In the genomic region with DNA sequence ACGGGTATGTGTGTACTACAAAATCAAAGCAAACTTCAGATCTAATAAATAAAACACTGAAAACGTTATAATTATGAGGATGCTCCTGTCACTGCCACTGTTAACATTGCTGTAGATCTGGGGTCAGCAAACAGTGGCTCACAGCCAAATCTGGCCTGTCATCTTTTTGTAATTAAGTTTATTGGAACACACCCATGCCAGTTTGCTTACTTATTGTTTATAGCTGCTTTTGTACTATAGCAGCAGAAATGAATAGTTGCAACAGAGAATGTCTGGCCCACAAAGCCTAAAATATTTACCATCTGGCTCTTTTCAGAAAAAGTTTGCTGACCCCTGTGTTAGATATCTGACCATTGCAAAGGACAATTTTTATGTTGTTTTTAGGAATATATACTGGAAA, we compare ENCODE assay signal across 12 cellular contexts. TPM values are rescaled to one million over a fixed set of nuclear protein-coding genes. Genes with fewer than 3 reads are reported as not detected.
DNase-seq lines count a peak whose midpoint lies in the region; ATAC-seq and TF ChIP-seq lines count a peak whose summit lies in the region.
"Had no signal": no experiment of that assay in that cellular context is flagged by ENCODE, and none has a peak within 500 bp of the region (broad histone marks: within the 10 kb centered on the region; RNA-seq: fewer than 3 reads in every experiment).

No MANE protein-coding gene starts in this region.

- no peak overlapping the region for H3K4me2 ChIP-seq in SK-N-SH

- intact Hi-C loops in CD4-positive, alpha-beta T cell (cut with DNase I, micrococcal nuclease): no loop called here

- DNase-seq in SK-N-SH (peak; percentile 33), NCI-H748 (lab: John Stamatoyannopoulos, UW; ENCODE audit: unreplicated experiment) (peak; percentile 82), fibroblast of gingiva (ENCODE audit: low read depth) (peak; percentile 56), GM19238 (ENCODE audit: insufficient read length, low spot score) (no peak)
- DNase-seq in CD4-positive, alpha-beta T cell: no peak
- DNase-seq: MM.1S, NCI-H2029, NCI-H2171, SHP77 treated with DMSO at 0.1 percent for 48 hours had no signal

- no peaks in the 10 kb centered on the region for H3K27me3 Mint-ChIP-seq in CD4-positive, alpha-beta T cell

- peaks cover 24% of the 10 kb centered on the region for H3K79me2 ChIP-seq in SK-N-SH (ENCODE audit: insufficient read depth)

- H3K9ac ChIP-seq in SK-N-SH: no peak overlapping the region

- H3K27ac Mint-ChIP-seq in CD4-positive, alpha-beta T cell: no peak overlapping the region

- no peak for ATAC-seq in SK-N-SH treated with all-trans-retinoic acid at 6 μM for 48 hours
- no peak for ATAC-seq in HG02973 (IDR thresholded peaks at IDR 0.05; ENCODE audit: unreplicated experiment)
- ATAC-seq in CD4-positive, alpha-beta T cell (ENCODE audit: poor library complexity): no peak

- no peak overlapping the region for H2AFZ ChIP-seq in SK-N-SH (ENCODE audit: low read depth)

- TF ChIP-seq EP300 in SK-N-SH (IDR thresholded peaks at IDR 0.05; ENCODE audit: borderline replicate concordance in 1 of 2, low read depth in 1 of 2, low read length in 1 of 2): no peak

- no peak overlapping the region for H3K4me3 Mint-ChIP-seq in CD4-positive, alpha-beta T cell
- H3K4me3 Mint-ChIP-seq: CD14-positive monocyte had no signal

- POLR2A ChIA-PET in SK-N-SH (lab: Yijun Ruan, JAX): no interaction called here
- POLR2A ChIA-PET in CD4-positive, alpha-beta T cell (lab: Charles Lee): no interaction called here

- H3K36me3 Mint-ChIP-seq in CD4-positive, alpha-beta T cell (ENCODE audit: low read depth): peaks cover 94% of the 10 kb centered on the region

- H3K4me3 ChIP-seq in SK-N-SH (ENCODE audit: low read depth in 2 of 2, low read length in 1 of 2): no peak overlapping the region

- no peaks in the 10 kb centered on the region for H3K9me3 Mint-ChIP-seq in CD4-positive, alpha-beta T cell

- H3K27me3 ChIP-seq in SK-N-SH (ENCODE audit: insufficient read depth): no peaks in the 10 kb centered on the region
- H3K27me3 ChIP-seq in CD4-positive, alpha-beta T cell (ENCODE audit: control insufficient read depth, insufficient read depth, low read length): no peaks in the 10 kb centered on the region

- H3K4me1 Mint-ChIP-seq in CD4-positive, alpha-beta T cell (ENCODE audit: low read depth): peaks cover 11% of the 10 kb centered on the region
- H3K4me1 Mint-ChIP-seq: CD14-positive monocyte had no signal

- H3F3A ChIP-seq in SK-N-SH (replicated peaks; ENCODE audit: insufficient read depth): no peaks in the 10 kb centered on the region

- 52% methylated on average over 2 of the region's 2 CpGs for WGBS in SK-N-SH (ENCODE audit: low lambda C conversion rate)

- H4K20me1 ChIP-seq in SK-N-SH (ENCODE audit: insufficient read depth): peaks cover 14% of the 10 kb centered on the region

- peaks cover 0 to 3% of the 10 kb centered on the region in 2 experiments; a peak in 2 of 4 replicates for H3K4me1 ChIP-seq in SK-N-SH (ENCODE audit: control insufficient read depth in 1 of 2, insufficient read depth in 2 of 2, low read depth in 1 of 2, low read length in 1 of 2)

- CTCF ChIA-PET in SK-N-SH (lab: Yijun Ruan, JAX): interaction anchor here (1.4 to 2.1 kb wide), 3 partner anchors 13 to 19 kb away, joined by 4 to 12 read pairs (median 5); no protein-coding TSS in a partner anchor
- CTCF ChIA-PET in CD4-positive, alpha-beta T cell (lab: Charles Lee): interaction anchor here (1.1 kb wide), 1 partner anchor 10 kb away, joined by 3 read pairs; no protein-coding TSS in a partner anchor

- no peaks in the 10 kb centered on the region for H3K9me3 ChIP-seq in SK-N-SH
- H3K9me3 ChIP-seq in CD4-positive, alpha-beta T cell (ENCODE audit: control insufficient read depth, low read length): no peaks in the 10 kb centered on the region

- no peak overlapping the region for H3K27ac ChIP-seq in SK-N-SH (ENCODE audit: low read depth in 2 of 2, low read length in 1 of 2)
- no peak overlapping the region for H3K27ac ChIP-seq in CD4-positive, alpha-beta T cell (ENCODE audit: low read depth, low read length)

- no peak for TF ChIP-seq RAD21 in SK-N-SH (IDR thresholded peaks at IDR 0.05; ENCODE audit: low read length)

- H3K36me3 ChIP-seq in SK-N-SH (replicated peaks in 1 of 2; ENCODE audit: control insufficient read depth in 1 of 2, insufficient read depth in 2 of 2, low read length in 1 of 2): peaks cover 79 to 87% of the 10 kb centered on the region in 2 experiments

- no peaks in the 10 kb centered on the region for H3K9me2 ChIP-seq in SK-N-SH

- no peak for TF ChIP-seq CTCF in SK-N-SH (IDR thresholded peaks at IDR 0.05)
- no peak for TF ChIP-seq CTCF in CD4-positive, alpha-beta T cell (IDR thresholded peaks at IDR 0.05)

TF ChIP-seq in SK-N-SH, 30 proteins besides CTCF, POLR2A, EP300 and RAD21:
- TF ChIP-seq GATA2 (CRISPR knock-in tag; IDR thresholded peaks at IDR 0.05): peak; percentile 25; the same call in 1 of the 2 replicates
- TF ChIP-seq MEF2A (IDR thresholded peaks at IDR 0.05; ENCODE audit: borderline replicate concordance, low read depth): no peak
- TF ChIP-seq CHD2 (IDR thresholded peaks at IDR 0.05; ENCODE audit: low read length, partially characterized antibody): peak; percentile 34
- peak; percentile 23; the same call in 1 of the 2 replicates for TF ChIP-seq RCOR1 (IDR thresholded peaks at IDR 0.05; ENCODE audit: low read length)
- TF ChIP-seq, protein P1, sequence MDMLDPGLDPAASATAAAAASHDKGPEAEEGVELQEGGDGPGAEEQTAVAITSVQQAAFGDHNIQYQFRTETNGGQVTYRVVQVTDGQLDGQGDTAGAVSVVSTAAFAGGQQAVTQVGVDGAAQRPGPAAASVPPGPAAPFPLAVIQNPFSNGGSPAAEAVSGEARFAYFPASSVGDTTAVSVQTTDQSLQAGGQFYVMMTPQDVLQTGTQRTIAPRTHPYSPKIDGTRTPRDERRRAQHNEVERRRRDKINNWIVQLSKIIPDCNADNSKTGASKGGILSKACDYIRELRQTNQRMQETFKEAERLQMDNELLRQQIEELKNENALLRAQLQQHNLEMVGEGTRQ (IDR thresholded peaks at IDR 0.05; ENCODE audit: borderline replicate concordance, low read depth, low read length): no peak
TF ChIP-seq in SK-N-SH: peak in this region for 3.

TF ChIP-seq in SK-N-SH treated with all-trans-retinoic acid at 6 μM for 48 hours, 23 proteins besides CTCF, POLR2A, EP300 and RAD21:
- TF ChIP-seq SNAI2 (CRISPR knock-in tag; IDR thresholded peaks at IDR 0.05) (no peak), ZFP3 (CRISPR knock-in tag; IDR thresholded peaks at IDR 0.05) (no peak), GLIS3 (CRISPR knock-in tag; IDR thresholded peaks at IDR 0.05) (no peak), ARNTL (CRISPR knock-in tag; IDR thresholded peaks at IDR 0.05; ENCODE audit: borderline replicate concordance, low read depth) (no peak), TCF4 (CRISPR knock-in tag; IDR thresholded peaks at IDR 0.05; ENCODE audit: borderline replicate concordance) (no peak), ESRRG (CRISPR knock-in tag; IDR thresholded peaks at IDR 0.05) (no peak), CSDC2 (CRISPR knock-in tag; IDR thresholded peaks at IDR 0.05) (no peak), OSR1 (CRISPR knock-in tag; IDR thresholded peaks at IDR 0.05) (no peak), ZNF70 (CRISPR knock-in tag; IDR thresholded peaks at IDR 0.05) (no peak), BACH2 (CRISPR knock-in tag; IDR thresholded peaks at IDR 0.05; ENCODE audit: borderline replicate concordance) (no peak)

RNA-seq across cellular contexts. Expression of a gene that starts 32.1 kb away (rescaled TPM):
- 26.6 and 34.2 TPM in 2 replicates for polyA plus RNA-seq in SK-N-SH (2012; rRNA removed)
- polyA plus RNA-seq in SK-N-SH (2012; cell fraction: cytosol; rRNA removed): 25.7 and 27.1 TPM in 2 replicates
- polyA plus RNA-seq in SK-N-SH (2012; cell fraction: nucleus; rRNA removed): 19.2 and 36.9 TPM in 2 replicates
- total RNA-seq in CD4-positive, alpha-beta T cell: 10 to 100 TPM; 32.0 to 33.8 TPM

Comparison
In these comparisons a context has a peak if more than half of its experiments do, and no peak if none do; other contexts are left out.
1. DNase-seq: peak in SK-N-SH (single experiment), NCI-H748 (single experiment) and fibroblast of gingiva (single experiment); none in GM19238 (single experiment) and CD4-positive, alpha-beta T cell (0 of 10).